Comparison of ENCODE assay signal across 30 cellular contexts in the genomic region with DNA sequence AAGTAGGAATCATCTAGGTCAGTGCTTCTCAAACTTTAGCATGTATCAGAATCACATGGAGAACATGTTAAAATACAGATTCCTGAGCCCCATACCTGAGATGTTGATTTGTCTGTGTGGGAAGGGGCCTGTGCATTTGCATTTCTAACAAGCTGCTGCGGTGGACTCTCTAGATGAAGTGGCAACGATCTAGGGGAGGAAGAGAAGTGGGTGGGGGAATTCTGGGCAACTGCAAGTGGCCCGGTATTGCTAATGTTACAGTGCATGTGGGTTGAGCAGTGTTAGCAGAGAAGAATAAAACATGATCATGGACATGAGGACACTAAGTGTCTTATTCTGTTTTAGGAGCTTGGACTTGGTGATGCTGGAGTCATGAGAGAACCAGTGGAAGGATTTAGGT.
DNase-seq lines count a peak whose midpoint lies in the region; ATAC-seq and TF ChIP-seq lines count a peak whose summit lies in the region.
"Had no signal": no experiment of that assay in that cellular context is flagged by ENCODE, and none has a peak within 500 bp of the region (broad histone marks: within the 10 kb centered on the region; RNA-seq: fewer than 3 reads in every experiment).

No MANE protein-coding gene starts in this region.

- no peak for TF ChIP-seq CTCF in GM10266 (IDR thresholded peaks at IDR 0.05; ENCODE audit: control insufficient read depth, insufficient read depth, low read depth, missing control alignments)

- peak; percentile 6 for DNase-seq in GM10266 (ENCODE audit: extremely low spot score)
- DNase-seq in activated CD4-positive, alpha-beta T cell treated with anti-CD3 and anti-CD28 coated beads, Interleukin-2, amount 50 U/mL, for 4 hours = no peak
- DNase-seq in hepatic stellate cell (ENCODE audit: low spot score) = no peak
- DNase-seq: activated B cell treated with CpG ODN at 0.5 μM for 24 hours; activated naive CD4-positive, alpha-beta T cell treated with anti-CD3 and anti-CD28 coated beads for 36 hours; Caco-2; central memory CD4-positive, alpha-beta T cell; cortex of kidney; DMS53; effector memory CD4-positive, alpha-beta T cell; GOT3; immature natural killer cell; Karpas-422; left colon; mucosa of descending colon; NCI-H2029; NCI-H524 treated with DMSO at 0.1 percent for 48 hours; occipital lobe; PC-9; SK-N-SH; stimulated activated CD4-positive, alpha-beta T cell treated with anti-CD3 and anti-CD28 coated beads, Interleukin-15, amount 100 ng/mL, for 24 hours; stimulated activated CD4-positive, alpha-beta T cell treated with anti-CD3 and anti-CD28 coated beads, Interleukin-4, amount 100 ng/mL, for 4 hours; upper lobe of right lung had no signal

- ATAC-seq in GM19035 (IDR thresholded peaks at IDR 0.05; ENCODE audit: unreplicated experiment) = peak; percentile 70
- ATAC-seq in HG02642 (IDR thresholded peaks at IDR 0.05; ENCODE audit: poor library complexity, unreplicated experiment) = peak; percentile 78
- peak; percentile 63 for ATAC-seq in HG03342 (IDR thresholded peaks at IDR 0.05; ENCODE audit: unreplicated experiment)
- ATAC-seq in HG03159 (IDR thresholded peaks at IDR 0.05; ENCODE audit: unreplicated experiment) = no peak
- ATAC-seq in GM21825 (IDR thresholded peaks at IDR 0.05; ENCODE audit: unreplicated experiment) = no peak
- ATAC-seq: HepG2; left colon; mucosa of descending colon; natural killer cell treated with Interleukin-12 subunit alpha and Interleukin-12 subunit beta and Interleukin-15 and Interleukin-18, amount 100 ng/mL, for 72 hours; upper lobe of right lung had no signal

Comparison
In these comparisons a context has a peak if more than half of its experiments do, and no peak if none do; other contexts are left out.
1. ATAC-seq: peak in GM19035 (single experiment), HG02642 (single experiment) and HG03342 (single experiment); none in HG03159 (single experiment) and GM21825 (single experiment).